Comparison of ENCODE assay signal across 8 cellular contexts in the genomic region with DNA sequence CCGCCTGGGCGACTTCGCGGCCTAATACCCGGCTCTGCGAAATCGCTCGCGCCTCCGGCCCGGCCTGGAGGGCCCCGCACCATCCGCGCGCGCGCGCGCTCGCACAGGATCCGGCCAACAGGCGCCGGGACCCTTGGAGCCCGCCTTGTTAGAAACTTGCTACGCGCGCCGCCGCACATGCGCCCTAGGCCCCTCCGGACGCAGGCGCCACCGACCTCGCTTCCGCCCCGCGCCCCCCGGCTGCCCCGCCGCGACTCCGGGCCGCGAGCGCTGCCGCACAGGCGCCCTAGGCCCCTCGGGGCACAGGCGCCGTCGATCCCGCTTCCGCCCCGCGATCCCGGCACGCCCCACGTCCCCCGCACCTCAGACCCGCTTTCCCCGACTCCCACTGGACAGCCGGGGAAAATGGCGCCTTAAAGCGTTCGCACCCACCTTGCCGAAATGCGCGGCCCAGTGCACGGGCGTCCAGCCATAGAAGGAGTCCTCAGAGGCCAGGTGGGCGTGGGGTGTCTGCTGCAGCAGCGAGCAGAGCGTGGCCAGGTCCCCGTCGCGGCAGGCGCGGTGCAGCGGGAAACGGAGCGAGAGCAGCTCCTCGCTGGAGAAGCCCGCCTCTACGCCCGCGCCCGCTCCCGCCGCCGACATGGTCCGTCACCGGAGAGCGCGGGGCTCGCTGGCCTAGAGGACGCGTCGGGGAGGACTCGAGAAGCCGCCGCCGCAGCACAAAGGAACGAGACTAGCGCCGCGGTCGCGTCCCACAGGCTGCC. TPM values are rescaled to one million over a fixed set of nuclear protein-coding genes. Genes with fewer than 3 reads are reported as not detected.
A peak's percentile ranks its signal among the peaks of the same experiment; 100 is the strongest.
DNase-seq lines count a peak whose midpoint lies in the region; ATAC-seq and TF ChIP-seq lines count a peak whose summit lies in the region.

No MANE protein-coding gene starts in this region.

- peaks cover 37% of the 10 kb centered on the region for H3K36me3 Mint-ChIP-seq in dendritic cell treated with granulocyte-macrophage colony-stimulating factor and Interleukin-4, amounts not matched to agents 40 ng/mL and 50 ng/mL, for 4 days (ENCODE audit: low read depth)

- peaks cover 0 to 28% (median 0%) of the 10 kb centered on the region in 4 donors for H3K4me1 ChIP-seq in right lobe of liver

- ATAC-seq in GM18861 (IDR thresholded peaks at IDR 0.05; ENCODE audit: unreplicated experiment) (peak; percentile 28), HG03060 (IDR thresholded peaks at IDR 0.05; ENCODE audit: low read depth, unreplicated experiment) (peak; percentile 12), right lobe of liver (peak; percentile 9 to 39 (median 28))

- peak overlapping the region; percentile 98 for H3K27ac Mint-ChIP-seq in dendritic cell treated with granulocyte-macrophage colony-stimulating factor and Interleukin-4, amounts not matched to agents 40 ng/mL and 50 ng/mL, for 4 days

- H3K27ac ChIP-seq in right lobe of liver, result peak overlapping the region; percentile 96 to 100 (median 99)

- under 1% methylated on average over 40 of the region's 109 CpGs for WGBS in right lobe of liver (ENCODE audit: insufficient coverage, low coverage, low lambda C conversion rate, missing lambda C conversion rate)

- H3K27me3 Mint-ChIP-seq in dendritic cell treated with granulocyte-macrophage colony-stimulating factor and Interleukin-4, amounts not matched to agents 40 ng/mL and 50 ng/mL, for 4 days, result no peaks in the 10 kb centered on the region

- intact Hi-C loops in dendritic cell treated with granulocyte-macrophage colony-stimulating factor and Interleukin-4, amounts not matched to agents 40 ng/mL and 50 ng/mL, for 4 days (cut with micrococcal nuclease), result loop anchor here (1.0 to 10.0 kb wide), 3 partner anchors 133 to 300 kb away; no protein-coding TSS in a partner anchor
- intact Hi-C loops in right lobe of liver (cut with DNase I), result no loop called here

- peak; percentile 82 for TF ChIP-seq POLR2A in right lobe of liver (IDR thresholded peaks at IDR 0.05)

- H3K9me3 Mint-ChIP-seq in dendritic cell treated with granulocyte-macrophage colony-stimulating factor and Interleukin-4, amounts not matched to agents 40 ng/mL and 50 ng/mL, for 4 days, result no peaks in the 10 kb centered on the region

- H3K4me3 ChIP-seq in AG09309 (ENCODE audit: control insufficient read depth, low read depth, low read length), result peak overlapping the region; percentile 96
- peak overlapping the region; percentile 78 to 88 (median 84) for H3K4me3 ChIP-seq in right lobe of liver

- H3K9me3 ChIP-seq in right lobe of liver, result no peaks in the 10 kb centered on the region

- TF ChIP-seq CTCF in AG09309 (IDR thresholded peaks at IDR 0.05; ENCODE audit: control insufficient read depth, insufficient read depth, low read depth, low read length, missing control alignments) (no peak), right lobe of liver (IDR thresholded peaks at IDR 0.05) (no peak)

- peaks cover 46% of the 10 kb centered on the region for H3K4me1 Mint-ChIP-seq in dendritic cell treated with granulocyte-macrophage colony-stimulating factor and Interleukin-4, amounts not matched to agents 40 ng/mL and 50 ng/mL, for 4 days (ENCODE audit: low read depth)

- no peaks in the 10 kb centered on the region for H3K27me3 ChIP-seq in right lobe of liver

- H3K36me3 ChIP-seq in right lobe of liver, result peaks cover 0 to 2% (median 0%) of the 10 kb centered on the region in 4 donors

- peak overlapping the region; percentile 89 for H3K4me3 Mint-ChIP-seq in dendritic cell treated with granulocyte-macrophage colony-stimulating factor and Interleukin-4, amounts not matched to agents 40 ng/mL and 50 ng/mL, for 4 days

- no peak for DNase-seq in AG09309 (ENCODE audit: low read depth)
- peak; percentile 73 for DNase-seq in NCI-H226
- peak; percentile 61 for DNase-seq in activated CD4-positive, alpha-beta T cell treated with anti-CD3 and anti-CD28 coated beads, Interleukin-2, amount 50 U/mL, for 1 hour
- DNase-seq in right lobe of liver, result peak; percentile 80 to 87 (median 85)
- DNase-seq in stimulated activated CD4-positive, alpha-beta T cell treated with anti-CD3 and anti-CD28 coated beads, Interleukin-4, amount 100 ng/mL, for 4 hours, result peak; percentile 65 to 79

RNA-seq across cellular contexts. Expression of a gene that starts 0.4 kb away (rescaled TPM):
- total RNA-seq in right lobe of liver, result 10 to 100 TPM; 40.4 to 56.2 (median 44.3) TPM
